ENCODE assay signal across 21 cellular contexts in the genomic region with DNA sequence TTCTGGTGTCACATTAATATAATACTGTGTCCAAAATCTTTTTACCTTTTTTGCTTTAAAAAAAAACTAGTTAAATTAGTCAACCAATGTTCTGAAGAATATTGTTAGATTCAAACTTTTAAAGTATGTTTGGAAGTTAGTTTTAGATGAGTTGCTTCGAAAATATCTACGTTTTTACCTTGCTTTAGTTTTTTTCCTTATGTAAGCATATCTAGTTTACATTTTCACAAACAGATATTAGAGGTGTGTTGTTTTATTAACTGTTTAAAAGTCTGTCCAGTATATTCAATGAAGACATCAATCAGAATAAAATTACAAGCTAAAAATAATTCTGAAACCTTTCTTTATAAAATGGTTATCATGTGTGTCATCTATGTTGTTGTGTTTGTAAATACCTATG.
"Had no signal": no experiment of that assay in that cellular context is flagged by ENCODE, and none has a peak within 500 bp of the region (broad histone marks: within the 10 kb centered on the region; RNA-seq: fewer than 3 reads in every experiment).

No MANE protein-coding gene starts in this region.

- H3K4me1 Mint-ChIP-seq: activated naive CD8-positive, alpha-beta T cell treated with anti-CD3 and anti-CD28 coated beads for 36 hours had no signal

- H3K9me3 Mint-ChIP-seq: activated CD4-positive, alpha-beta memory T cell treated with anti-CD3 and anti-CD28 coated beads for 36 hours; activated naive CD8-positive, alpha-beta T cell treated with anti-CD3 and anti-CD28 coated beads for 36 hours; natural killer cell treated with Interleukin-12 subunit alpha and Interleukin-12 subunit beta and Interleukin-15 and Interleukin-18, amount 100 ng/mL, for 72 hours; T-helper 1 cell treated with Interleukin-12 subunit alpha and Interleukin-12 subunit beta and Interleukin-4 antibody, amounts not matched to agents 30 μg/mL and 1 μg/mL, for 36 hours had no signal

- H3K9me3 ChIP-seq: left ventricle myocardium inferior, neutrophil, ovary, psoas muscle, right atrium auricular region, upper lobe of right lung had no signal

- H3K4me3 Mint-ChIP-seq: activated CD4-positive, alpha-beta memory T cell treated with anti-CD3 and anti-CD28 coated beads for 36 hours; activated naive CD8-positive, alpha-beta T cell treated with anti-CD3 and anti-CD28 coated beads for 36 hours; natural killer cell treated with Interleukin-12 subunit alpha and Interleukin-12 subunit beta and Interleukin-15 and Interleukin-18, amount 100 ng/mL, for 72 hours; T-helper 1 cell treated with Interleukin-12 subunit alpha and Interleukin-12 subunit beta and Interleukin-4 antibody, amounts not matched to agents 30 μg/mL and 1 μg/mL, for 36 hours had no signal

- H3K27ac Mint-ChIP-seq: activated CD4-positive, alpha-beta memory T cell treated with anti-CD3 and anti-CD28 coated beads for 36 hours; activated naive CD8-positive, alpha-beta T cell treated with anti-CD3 and anti-CD28 coated beads for 36 hours; natural killer cell treated with Interleukin-12 subunit alpha and Interleukin-12 subunit beta and Interleukin-15 and Interleukin-18, amount 100 ng/mL, for 72 hours; T-helper 1 cell treated with Interleukin-12 subunit alpha and Interleukin-12 subunit beta and Interleukin-4 antibody, amounts not matched to agents 30 μg/mL and 1 μg/mL, for 36 hours had no signal

- H3K27ac ChIP-seq: heart right ventricle, left ventricle myocardium inferior, neutrophil, ovary, psoas muscle, right atrium auricular region, upper lobe of right lung had no signal

- FAIRE-seq: astrocyte, bronchial epithelial cell had no signal

- H3K27me3 Mint-ChIP-seq: activated CD4-positive, alpha-beta memory T cell treated with anti-CD3 and anti-CD28 coated beads for 36 hours; activated naive CD8-positive, alpha-beta T cell treated with anti-CD3 and anti-CD28 coated beads for 36 hours; natural killer cell treated with Interleukin-12 subunit alpha and Interleukin-12 subunit beta and Interleukin-15 and Interleukin-18, amount 100 ng/mL, for 72 hours had no signal

- H3K36me3 Mint-ChIP-seq: activated CD4-positive, alpha-beta memory T cell treated with anti-CD3 and anti-CD28 coated beads for 36 hours; activated naive CD8-positive, alpha-beta T cell treated with anti-CD3 and anti-CD28 coated beads for 36 hours; natural killer cell treated with Interleukin-12 subunit alpha and Interleukin-12 subunit beta and Interleukin-15 and Interleukin-18, amount 100 ng/mL, for 72 hours had no signal

- H3K27me3 ChIP-seq: neutrophil, ovary, right atrium auricular region, upper lobe of right lung had no signal

- H3K4me3 ChIP-seq: heart right ventricle, left ventricle myocardium inferior, ovary, psoas muscle, right atrium auricular region, upper lobe of right lung had no signal

- H3K36me3 ChIP-seq: heart right ventricle, left ventricle myocardium inferior, neutrophil, ovary, right atrium auricular region, upper lobe of right lung had no signal

- DNase-seq: activated CD4-positive, alpha-beta memory T cell treated with anti-CD3 and anti-CD28 coated beads for 36 hours; activated CD4-positive, alpha-beta T cell treated with anti-CD3 and anti-CD28 coated beads for 4 hours; activated CD4-positive, CD25-positive, alpha-beta regulatory T cell; activated naive CD4-positive, alpha-beta T cell treated with Interleukin-2 at 50 U/mL for 16 hours; activated naive CD8-positive, alpha-beta T cell treated with anti-CD3 and anti-CD28 coated beads for 36 hours; activated T-cell treated with anti-CD3 and anti-CD28 coated beads, Interleukin-2, amount 50 U/mL, for 48 hours; cerebellar nuclear complex; heart right ventricle; left ventricle myocardium inferior; ovary; psoas muscle; stimulated activated CD4-positive, alpha-beta T cell treated with anti-CD3 and anti-CD28 coated beads, Interleukin-12 subunit alpha, Interleukin-12 subunit beta, amount 100 ng/mL, for 4 hours; stimulated activated CD4-positive, alpha-beta T cell treated with anti-CD3 and anti-CD28 coated beads, Interleukin-4, amount 100 ng/mL, for 4 hours; stimulated activated naive CD8-positive, alpha-beta T cell treated with anti-CD3 and anti-CD28 coated beads, Interleukin-15, Interleukin-2, amounts not matched to agents 100 U/mL and 50 U/mL, for 24 hours; upper lobe of right lung had no signal

- H3K4me1 ChIP-seq: left ventricle myocardium inferior, psoas muscle, right atrium auricular region, upper lobe of right lung had no signal
